ENCODE assay signal across 11 cellular contexts in the genomic region with DNA sequence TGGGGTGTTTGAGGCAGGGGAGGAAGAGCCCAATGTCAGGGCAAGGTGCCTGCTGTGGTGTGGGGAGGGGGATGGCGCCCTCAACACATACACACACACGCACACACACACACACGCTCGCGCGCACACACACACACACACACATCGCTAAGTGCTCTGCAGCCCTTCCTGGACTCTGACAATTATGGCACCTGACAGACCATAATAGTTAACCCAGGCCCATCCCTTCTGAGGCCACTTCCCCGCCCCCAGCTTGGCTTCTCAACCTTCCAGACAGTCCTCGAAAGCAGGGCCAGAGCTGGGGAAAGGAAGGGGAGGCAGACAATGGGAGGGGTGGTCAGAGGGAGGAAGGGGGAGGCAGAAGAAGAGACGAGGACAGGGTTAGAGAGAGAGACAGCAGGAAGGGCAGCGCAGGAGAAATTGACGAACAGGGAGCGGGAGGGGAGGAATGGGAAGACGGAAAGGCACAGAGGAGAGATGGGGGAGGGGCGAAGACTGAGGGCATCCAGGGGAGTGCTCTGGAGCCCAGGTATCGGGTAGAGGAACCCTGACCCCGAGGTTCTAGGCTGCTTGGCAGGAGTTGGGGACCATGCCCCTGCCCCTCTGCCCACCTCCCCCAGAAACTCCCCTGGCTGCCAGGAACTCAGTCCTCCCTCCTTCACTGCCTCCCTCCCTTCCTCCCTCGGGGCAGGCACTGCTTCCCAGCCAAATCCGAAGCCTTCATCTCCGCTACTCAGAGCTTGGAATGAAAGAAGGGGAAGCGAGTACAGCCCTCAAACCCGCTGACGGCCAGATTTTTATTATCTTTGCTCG. TPM values are rescaled to one million over a fixed set of nuclear protein-coding genes. Genes with fewer than 3 reads are reported as not detected.
A peak's percentile ranks its signal among the peaks of the same experiment; 100 is the strongest.
DNase-seq lines count a peak whose midpoint lies in the region; ATAC-seq, FAIRE-seq and TF ChIP-seq lines count a peak whose summit lies in the region.
"Had no signal": no experiment of that assay in that cellular context is flagged by ENCODE, and none has a peak within 500 bp of the region (broad histone marks: within the 10 kb centered on the region; RNA-seq: fewer than 3 reads in every experiment).

No MANE protein-coding gene starts in this region.

- CTCF ChIA-PET in HepG2 (lab: Yijun Ruan, JAX; ENCODE audit: low intra/inter-chr PET ratio, low total read pairs), result interaction anchor here (1.3 to 1.6 kb wide), 2 partner anchors 61 to 66 kb away, joined by 4 to 5 read pairs; no protein-coding TSS in a partner anchor

- H3K9ac ChIP-seq in HepG2 (ENCODE audit: insufficient read depth, low read depth, low read length) (peak overlapping the region; percentile 14; the same call in 1 of the 2 replicates), iPS-20b (ENCODE audit: low read depth, low read length) (no peak overlapping the region)

- H3K27me3 ChIP-seq in HepG2 (ENCODE audit: control insufficient read depth in 1 of 2, insufficient read depth in 2 of 2, low read length in 2 of 2) (no peaks in the 10 kb centered on the region), right lobe of liver (no peaks in the 10 kb centered on the region), iPS-20b (ENCODE audit: insufficient read depth, low read length) (peaks cover 54% of the 10 kb centered on the region)

- BruUV-seq in HepG2 (replicated peaks; lab: Mats Ljungman, UMichigan), result no TSS peak

- no peak for TF ChIP-seq EP300 in HepG2 (IDR thresholded peaks at IDR 0.05; ENCODE audit: low read depth in 2 of 2, low read length in 2 of 2)
- peak; percentile 1; the same call in 1 of the 2 replicates for TF ChIP-seq EP300 in HepG2 (CRISPR knock-in tag; IDR thresholded peaks at IDR 0.05; ENCODE audit: borderline replicate concordance)

- POLR2A ChIA-PET in HepG2 (lab: Yijun Ruan, JAX), result interaction anchor here (1.5 to 13.7 kb wide), 5 partner anchors 14 to 61 kb away, joined by 6 to 208 read pairs (median 7); no protein-coding TSS in a partner anchor

- peaks cover 18% of the 10 kb centered on the region; the same call in 1 of the 2 replicates for H4K20me1 ChIP-seq in HepG2 (ENCODE audit: insufficient read depth, low read length)

- peak; percentile 6; the same call in 2 of the 3 replicates for ATAC-seq in HepG2
- ATAC-seq in right lobe of liver, result no peak
- ATAC-seq: T-helper 17 cell had no signal

- WGBS in HepG2 (ENCODE audit: low lambda C conversion rate), result 21% methylated on average over 24 of the region's 24 CpGs
- WGBS in right lobe of liver (ENCODE audit: insufficient coverage, low coverage, low lambda C conversion rate, missing lambda C conversion rate), result 21% methylated on average over 15 of the region's 24 CpGs

- TF ChIP-seq CTCF in HepG2 (CRISPR knock-in tag; IDR thresholded peaks at IDR 0.05), result no peak; the same call in 1 of the 2 replicates
- TF ChIP-seq CTCF in right lobe of liver (IDR thresholded peaks at IDR 0.05), result no peak
- no peak for TF ChIP-seq CTCF in foreskin fibroblast (IDR thresholded peaks at IDR 0.05; ENCODE audit: low read depth, low read length)

- peak overlapping the region; percentile 64 for H3K4me2 ChIP-seq in HepG2 (ENCODE audit: low read depth, low read length)

- TF ChIP-seq POLR2A in HepG2 (IDR thresholded peaks at IDR 0.05; ENCODE audit: insufficient read depth in 1 of 2, low read depth in 2 of 2, low read length in 2 of 2) (no peak), right lobe of liver (IDR thresholded peaks at IDR 0.05) (no peak)

- H3K4me3 ChIP-seq in HepG2 (replicated peaks in 1 of 3; ENCODE audit: insufficient read depth in 1 of 3, low read depth in 2 of 3, low read length in 3 of 3) (peak overlapping the region in 1 of 3 experiments; percentile 59; a peak in 2 of 6 replicates), right lobe of liver (no peak overlapping the region), iPS-20b (ENCODE audit: low read length) (peak overlapping the region; percentile 57), foreskin fibroblast (ENCODE audit: low read depth in 1 of 2, low read length in 2 of 2) (no peak overlapping the region)
- H3K4me3 ChIP-seq: prostate gland had no signal

- DNase-seq in HepG2 (ENCODE audit: low spot score) (peak; percentile 58), right lobe of liver (no peak), NCI-H526 (lab: John Stamatoyannopoulos, UW) (peak; percentile 89 to 94), hepatic stellate cell (ENCODE audit: low spot score) (no peak), AG08396 (ENCODE audit: low spot score) (no peak), foreskin fibroblast (no peak), ureter (ENCODE audit: low spot score) (no peak)
- DNase-seq: CD4-positive, CD25-positive, alpha-beta regulatory T cell; T-helper 17 cell had no signal

- no peak overlapping the region for H3K27ac ChIP-seq in HepG2 (ENCODE audit: extremely low read length, insufficient read depth, low read length)
- no peak overlapping the region for H3K27ac ChIP-seq in right lobe of liver
- H3K27ac ChIP-seq in iPS-20b (ENCODE audit: low read length), result no peak overlapping the region
- H3K27ac ChIP-seq: prostate gland had no signal

- FAIRE-seq in HepG2 (lab: Jason Lieb, UNC), result no peak

- no peaks in the 10 kb centered on the region for H3K36me3 ChIP-seq in HepG2 (replicated peaks in 1 of 2; ENCODE audit: control insufficient read depth in 1 of 2, insufficient read depth in 2 of 2, low read length in 2 of 2)
- H3K36me3 ChIP-seq in right lobe of liver, result no peaks in the 10 kb centered on the region
- no peaks in the 10 kb centered on the region for H3K36me3 ChIP-seq in iPS-20b (ENCODE audit: insufficient read depth, low read depth, low read length)
- H3K36me3 ChIP-seq: prostate gland had no signal

- in situ Hi-C loops in HepG2 (cut with HindIII; ENCODE audit: extremely low pct_ligation_motif_present, low pct_unique_long_range_greater_than_20kb), result no loop called here

- no peak for TF ChIP-seq RAD21 in HepG2 (CRISPR knock-in tag; IDR thresholded peaks at IDR 0.05)

- H3K9me3 ChIP-seq in HepG2 (ENCODE audit: low read length) (no peaks in the 10 kb centered on the region), right lobe of liver (no peaks in the 10 kb centered on the region), iPS-20b (ENCODE audit: insufficient read depth, low read depth, low read length) (no peaks in the 10 kb centered on the region)
- H3K9me3 ChIP-seq: prostate gland had no signal

- no peak overlapping the region for H2AFZ ChIP-seq in HepG2 (ENCODE audit: low read length)

- intact Hi-C loops in HepG2 (cut with micrococcal nuclease; ENCODE audit: unreplicated experiment) (no loop called here), right lobe of liver (cut with DNase I) (no loop called here)

- H3K79me2 ChIP-seq in HepG2 (ENCODE audit: insufficient read depth, low read length), result peaks cover 3% of the 10 kb centered on the region

- H3K4me1 ChIP-seq in HepG2 (ENCODE audit: insufficient read depth, low read length) (peaks cover 89% of the 10 kb centered on the region), right lobe of liver (peaks cover 0 to under 1% (median 0%) of the 10 kb centered on the region in 4 donors), iPS-20b (ENCODE audit: insufficient read depth, low read length) (peaks cover 24% of the 10 kb centered on the region; the same call in 1 of the 2 replicates)

TF ChIP-seq in HepG2, 621 proteins besides CTCF, POLR2A, EP300 and RAD21 (continues in another document):
- TF ChIP-seq TCF12 (IDR thresholded peaks at IDR 0.05) (no peak), TCF12 (CRISPR knock-in tag; IDR thresholded peaks at IDR 0.05) (no peak), TFDP2 (CRISPR knock-in tag; IDR thresholded peaks at IDR 0.05) (no peak)

RNA-seq across cellular contexts. Expression of gene SRCIN1, which starts 4.0 kb away (rescaled TPM):
- total RNA-seq in HepG2 (2016; rRNA removed; fragmentation: Illumina TruSeq; extraction: Trizol), result 0.90 and 1.2 TPM in 2 replicates
- 0.26 and 0.30 TPM in 2 replicates for total RNA-seq in HepG2 (2016; cell fraction: cytosol; rRNA removed; fragmentation: Illumina TruSeq; extraction: Trizol; ENCODE audit: low read depth)
- total RNA-seq in HepG2 (2016; cell fraction: insoluble cytoplasmic fraction; rRNA removed; fragmentation: Illumina TruSeq; extraction: Trizol), result 0.76 and 1.4 TPM in 2 replicates
- 0.43 and 1.00 TPM in 2 replicates for total RNA-seq in HepG2 (2016; cell fraction: membrane; rRNA removed; fragmentation: Illumina TruSeq; extraction: Trizol)
- total RNA-seq in HepG2 (2016; cell fraction: nucleus; rRNA removed; fragmentation: Illumina TruSeq; extraction: Trizol), result 2.5 and 3.1 TPM in 2 replicates
- 9.6 and 19.8 TPM in 2 replicates for polyA plus RNA-seq in HepG2 (2011; rRNA removed)
- polyA plus RNA-seq in HepG2 (2011; cell fraction: cytosol; rRNA removed), result 2.9 and 4.8 TPM in 2 replicates
- polyA plus RNA-seq in HepG2 (2011; cell fraction: nucleus; rRNA removed), result 128 and 143 TPM in 2 replicates
- polyA plus RNA-seq in HepG2 (2012), result 9.9 and 11.0 TPM in 2 replicates
- polyA plus RNA-seq in HepG2 (2016; cell fraction: cytosol; fragmentation: Illumina TruSeq; extraction: Trizol; ENCODE audit: low read depth), result 0.26 and 0.32 TPM in 2 replicates
- 1.0 and 2.4 TPM in 2 replicates for polyA plus RNA-seq in HepG2 (2016; cell fraction: insoluble cytoplasmic fraction; fragmentation: Illumina TruSeq; extraction: Trizol; ENCODE audit: low read depth)
- 0.64 and 0.68 TPM in 2 replicates for polyA plus RNA-seq in HepG2 (2016; cell fraction: membrane; fragmentation: Illumina TruSeq; extraction: Trizol; ENCODE audit: low read depth)
- 13.9 and 14.2 TPM in 2 replicates for polyA plus RNA-seq in HepG2 (2016; cell fraction: nucleus; fragmentation: Illumina TruSeq; extraction: Trizol; ENCODE audit: insufficient read depth, low read depth)
- polyA minus RNA-seq in HepG2 (2011; rRNA and poly(A)+ RNA removed; ENCODE audit: low replicate concordance), result 2.4 and 22.5 TPM in 2 replicates
- 5.7 and 10.1 TPM in 2 replicates for polyA minus RNA-seq in HepG2 (2011; cell fraction: cytosol; rRNA and poly(A)+ RNA removed)
- polyA minus RNA-seq in HepG2 (2011; cell fraction: nucleus; rRNA and poly(A)+ RNA removed), result 22.4 and 24.7 TPM in 2 replicates
- 10 to 100 TPM in 4 of 6 experiments, 1 to 10 TPM in 2; 5.6 to 17.6 (median 11.5) TPM for total RNA-seq in right lobe of liver
- 22.6 TPM for total RNA-seq in ureter
- total RNA-seq: CD4-positive, CD25-positive, alpha-beta regulatory T cell had no signal
- polyA plus RNA-seq: CD4-positive, CD25-positive, alpha-beta regulatory T cell had no signal

Comparison
In these comparisons a context has a peak if more than half of its experiments do, and no peak if none do; other contexts are left out.
1. DNase-seq: peak in HepG2 (single experiment) and NCI-H526 (2 of 2); none in right lobe of liver (0 of 3), hepatic stellate cell (single experiment), AG08396 (single experiment), foreskin fibroblast (0 of 2) and ureter (single experiment).